Comparison of ENCODE assay signal across 1 cellular context in the genomic region with DNA sequence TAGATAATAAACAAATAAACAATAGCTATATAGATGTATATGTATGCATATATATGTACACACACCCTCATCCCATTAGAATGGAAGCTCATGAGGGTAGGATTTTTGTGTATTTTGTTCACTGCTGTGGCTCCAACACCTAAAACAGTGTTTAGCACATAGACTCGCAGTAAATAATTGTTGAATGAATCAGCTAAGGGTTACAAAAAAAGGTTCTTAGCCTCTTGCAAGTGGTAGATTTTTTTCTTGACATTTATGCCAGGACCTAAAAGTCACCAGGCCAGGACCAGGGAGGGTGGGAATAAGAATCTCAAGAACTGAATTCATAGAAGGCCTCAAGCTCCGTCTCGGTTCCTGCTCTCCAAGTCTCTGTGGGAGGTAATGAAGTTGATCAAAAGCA.
TF ChIP-seq lines count a peak whose summit lies in the region.

No MANE protein-coding gene starts in this region.

TF ChIP-seq in IMR-90, 13 proteins besides CTCF, POLR2A, EP300 and RAD21:
- no peak for TF ChIP-seq CHD1 (IDR thresholded peaks at IDR 0.05; ENCODE audit: low read depth, low read length)
- no peak for TF ChIP-seq NFE2L2 (IDR thresholded peaks at IDR 0.05; ENCODE audit: low read depth, low read length)
- no peak for TF ChIP-seq SMC3 (IDR thresholded peaks at IDR 0.05; ENCODE audit: low read depth, low read length)
- TF ChIP-seq BHLHE40 (IDR thresholded peaks at IDR 0.05; ENCODE audit: low read depth, low read length): no peak
- TF ChIP-seq RFX5 (IDR thresholded peaks at IDR 0.05; ENCODE audit: low read depth, low read length): no peak
- TF ChIP-seq, protein P1, sequence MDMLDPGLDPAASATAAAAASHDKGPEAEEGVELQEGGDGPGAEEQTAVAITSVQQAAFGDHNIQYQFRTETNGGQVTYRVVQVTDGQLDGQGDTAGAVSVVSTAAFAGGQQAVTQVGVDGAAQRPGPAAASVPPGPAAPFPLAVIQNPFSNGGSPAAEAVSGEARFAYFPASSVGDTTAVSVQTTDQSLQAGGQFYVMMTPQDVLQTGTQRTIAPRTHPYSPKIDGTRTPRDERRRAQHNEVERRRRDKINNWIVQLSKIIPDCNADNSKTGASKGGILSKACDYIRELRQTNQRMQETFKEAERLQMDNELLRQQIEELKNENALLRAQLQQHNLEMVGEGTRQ (IDR thresholded peaks at IDR 0.05; ENCODE audit: low read depth, low read length): no peak
- no peak for TF ChIP-seq RCOR1 (IDR thresholded peaks at IDR 0.05; ENCODE audit: insufficient replicate concordance, low read length)
- TF ChIP-seq MAZ (IDR thresholded peaks at IDR 0.05; ENCODE audit: borderline replicate concordance, low read depth, low read length): no peak
- TF ChIP-seq, protein P2, sequence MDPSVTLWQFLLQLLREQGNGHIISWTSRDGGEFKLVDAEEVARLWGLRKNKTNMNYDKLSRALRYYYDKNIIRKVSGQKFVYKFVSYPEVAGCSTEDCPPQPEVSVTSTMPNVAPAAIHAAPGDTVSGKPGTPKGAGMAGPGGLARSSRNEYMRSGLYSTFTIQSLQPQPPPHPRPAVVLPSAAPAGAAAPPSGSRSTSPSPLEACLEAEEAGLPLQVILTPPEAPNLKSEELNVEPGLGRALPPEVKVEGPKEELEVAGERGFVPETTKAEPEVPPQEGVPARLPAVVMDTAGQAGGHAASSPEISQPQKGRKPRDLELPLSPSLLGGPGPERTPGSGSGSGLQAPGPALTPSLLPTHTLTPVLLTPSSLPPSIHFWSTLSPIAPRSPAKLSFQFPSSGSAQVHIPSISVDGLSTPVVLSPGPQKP (IDR thresholded peaks at IDR 0.05; ENCODE audit: borderline replicate concordance, low read depth, low read length): no peak
- no peak for TF ChIP-seq CEBPB (IDR thresholded peaks at IDR 0.05; ENCODE audit: low read depth, low read length)
- TF ChIP-seq MXI1 (IDR thresholded peaks at IDR 0.05; ENCODE audit: borderline replicate concordance, low read depth, low read length): no peak
- no peak for TF ChIP-seq MAFK (IDR thresholded peaks at IDR 0.05; ENCODE audit: low read depth, low read length)
- no peak for TF ChIP-seq FOS (IDR thresholded peaks at IDR 0.05; ENCODE audit: low read depth, low read length)
